ENCODE assay signal across 24 cellular contexts in genomic region chr7:12851841-12852240, GRCh38.
"Had no signal": no experiment of that assay in that cellular context is flagged by ENCODE, and none has a peak within 500 bp of the region (broad histone marks: within the 10 kb centered on the region; RNA-seq: fewer than 3 reads in every experiment).

No MANE protein-coding gene starts in this region.

- H3K27me3 Mint-ChIP-seq: activated CD4-positive, alpha-beta memory T cell treated with anti-CD3 and anti-CD28 coated beads for 36 hours; activated CD4-positive, alpha-beta T cell treated with anti-CD3 and anti-CD28 coated beads, Interleukin-2, amount 10 ng/mL, durations not matched to agents 7 days and 5 days; activated naive CD8-positive, alpha-beta T cell had no signal

- H3K4me1 ChIP-seq: Peyer's patch, SJCRH30 had no signal

- H3K36me3 Mint-ChIP-seq: activated CD4-positive, alpha-beta memory T cell treated with anti-CD3 and anti-CD28 coated beads for 36 hours; activated naive CD8-positive, alpha-beta T cell had no signal

- H3K9me3 ChIP-seq: SJCRH30, SK-N-SH had no signal

- H3K4me3 Mint-ChIP-seq: activated CD4-positive, alpha-beta memory T cell treated with anti-CD3 and anti-CD28 coated beads for 36 hours; activated CD4-positive, alpha-beta T cell treated with anti-CD3 and anti-CD28 coated beads, Interleukin-2, amount 10 ng/mL, durations not matched to agents 7 days and 5 days; activated naive CD4-positive, alpha-beta T cell treated with anti-CD3 and anti-CD28 coated beads for 36 hours; activated naive CD8-positive, alpha-beta T cell; activated T-cell treated with anti-CD3 and anti-CD28 coated beads, Interleukin-2, amount 50 U/mL, for 4 hours had no signal

- H3K4me3 ChIP-seq: Peyer's patch, SJCRH30 had no signal

- DNase-seq: activated CD4-positive, alpha-beta memory T cell treated with anti-CD3 and anti-CD28 coated beads for 36 hours; activated CD4-positive, alpha-beta T cell treated with anti-CD3 and anti-CD28 coated beads, Interleukin-2, amount 10 ng/mL, durations not matched to agents 7 days and 5 days; activated CD4-positive, CD25-positive, alpha-beta regulatory T cell; activated CD8-positive, alpha-beta memory T cell treated with anti-CD3 and anti-CD28 coated beads for 24 hours; activated effector memory CD4-positive, alpha-beta T cell treated with anti-CD3 and anti-CD28 coated beads, Interleukin-2, amount 50 U/mL, for 16 hours; activated naive CD4-positive, alpha-beta T cell treated with anti-CD3 and anti-CD28 coated beads for 36 hours; activated T-cell treated with anti-CD3 and anti-CD28 coated beads, Interleukin-2, amount 50 U/mL, for 4 hours; brain microvascular endothelial cell; caudate nucleus; KG1; NCI-H1092 treated with DMSO at 0.1 percent for 48 hours; NCI-H1417 treated with DMSO at 0.1 percent for 48 hours; NCI-H1694; NCI-H2029 treated with DMSO at 0.1 percent for 48 hours; NCI-H510A treated with DMSO at 0.1 percent for 48 hours; NCI-H69; Peyer's patch; Right ventricle myocardium superior; SJCRH30; SK-N-SH; T-helper 1 cell had no signal

- H3K36me3 ChIP-seq: brain microvascular endothelial cell, Peyer's patch, SJCRH30 had no signal

- H3K9me3 Mint-ChIP-seq: activated CD4-positive, alpha-beta T cell treated with anti-CD3 and anti-CD28 coated beads, Interleukin-2, amount 10 ng/mL, durations not matched to agents 7 days and 5 days had no signal

- H3K4me1 Mint-ChIP-seq: activated CD4-positive, alpha-beta T cell treated with anti-CD3 and anti-CD28 coated beads, Interleukin-2, amount 10 ng/mL, durations not matched to agents 7 days and 5 days had no signal

- H3K4me2 ChIP-seq: SK-N-SH had no signal

- H3K27ac ChIP-seq: brain microvascular endothelial cell, Peyer's patch, RWPE1, SJCRH30, VCaP had no signal

- H3K27ac Mint-ChIP-seq: activated CD4-positive, alpha-beta memory T cell treated with anti-CD3 and anti-CD28 coated beads for 36 hours; activated CD4-positive, alpha-beta T cell treated with anti-CD3 and anti-CD28 coated beads, Interleukin-2, amount 10 ng/mL, durations not matched to agents 7 days and 5 days; activated naive CD4-positive, alpha-beta T cell treated with anti-CD3 and anti-CD28 coated beads for 36 hours; activated naive CD8-positive, alpha-beta T cell had no signal

- H3K9ac ChIP-seq: SK-N-SH had no signal

- H3K27me3 ChIP-seq: brain microvascular endothelial cell, Peyer's patch, SJCRH30 had no signal
